In genomic region chr10:122375761-122376160, GRCh38 we compare ENCODE assay signal across 8 cellular contexts. TPM values are rescaled to one million over a fixed set of nuclear protein-coding genes. Genes with fewer than 3 reads are reported as not detected.
DNase-seq lines count a peak whose midpoint lies in the region; ATAC-seq and TF ChIP-seq lines count a peak whose summit lies in the region.

No MANE protein-coding gene starts in this region.

- peak overlapping the region; percentile 73 for H3K27ac ChIP-seq in brain microvascular endothelial cell
- no peak overlapping the region for H3K27ac ChIP-seq in thymus (ENCODE audit: low read depth)

- H3K27me3 ChIP-seq in brain microvascular endothelial cell (replicated peaks) (no peaks in the 10 kb centered on the region), thymus (ENCODE audit: control insufficient read depth, insufficient read depth) (peaks cover 20% of the 10 kb centered on the region)

- intact Hi-C loops in lower leg skin (cut with DNase I; ENCODE audit: low total_unique reads), result loop anchor here (10.0 kb wide), 1 partner anchor 231 kb away; no protein-coding TSS in a partner anchor

- no peak for TF ChIP-seq POLR2A in lower leg skin (IDR thresholded peaks at IDR 0.05)

- 5 to 10% methylated on average over 3 of the region's 3 CpGs for WGBS in lower leg skin, 2 donors
- 25% methylated on average over 3 of the region's 3 CpGs for WGBS in thymus

- H3K36me3 ChIP-seq in brain microvascular endothelial cell (replicated peaks) (no peaks in the 10 kb centered on the region), thymus (ENCODE audit: control insufficient read depth, insufficient read depth) (no peaks in the 10 kb centered on the region)

- H3K4me1 ChIP-seq in thymus (ENCODE audit: control insufficient read depth, insufficient read depth, low read length), result peaks cover 7% of the 10 kb centered on the region

- H3K4me1 Mint-ChIP-seq in activated CD8-positive, alpha-beta memory T cell treated with anti-CD3 and anti-CD28 coated beads, Interleukin-2, amount 10 ng/mL, durations not matched to agents 7 days and 5 days, result peaks cover 22% of the 10 kb centered on the region

- CTCF ChIA-PET in activated CD8-positive, alpha-beta memory T cell treated with anti-CD3 and anti-CD28 coated beads, Interleukin-2, amount 10 ng/mL, durations not matched to agents 7 days and 5 days (lab: Charles Lee), result interaction anchor here (1.6 kb wide), 1 partner anchor 140 kb away, joined by 3 read pairs; no protein-coding TSS in a partner anchor

- DNase-seq in activated CD8-positive, alpha-beta memory T cell treated with anti-CD3 and anti-CD28 coated beads, Interleukin-2, amount 10 ng/mL, durations not matched to agents 7 days and 5 days, result no peak
- DNase-seq in activated CD8-positive, alpha-beta memory T cell treated with anti-CD3 and anti-CD28 coated beads for 24 hours, result no peak
- DNase-seq in brain microvascular endothelial cell, result no peak
- no peak for DNase-seq in lower leg skin (ENCODE audit: low spot score in 2 of 2)
- no peak for DNase-seq in central memory CD4-positive, alpha-beta T cell
- no peak for DNase-seq in HCEC 1CT
- no peak for DNase-seq in NCI-H1417 treated with DMSO at 0.1 percent for 48 hours (lab: John Stamatoyannopoulos, UW)

- H3K4me3 ChIP-seq in brain microvascular endothelial cell (ENCODE audit: low read depth, low read length) (peak overlapping the region; percentile 78), lower leg skin (ENCODE audit: low read depth, poor library complexity, severe bottlenecking) (peak overlapping the region; percentile 85), thymus (ENCODE audit: low read length) (peak overlapping the region; percentile 82)

- no peak for ATAC-seq in activated CD8-positive, alpha-beta memory T cell treated with anti-CD3 and anti-CD28 coated beads, Interleukin-2, amount 10 ng/mL, durations not matched to agents 7 days and 5 days

- no peaks in the 10 kb centered on the region for H3K9me3 ChIP-seq in thymus (ENCODE audit: control insufficient read depth)

- peaks cover 13% of the 10 kb centered on the region for H3K36me3 Mint-ChIP-seq in activated CD8-positive, alpha-beta memory T cell treated with anti-CD3 and anti-CD28 coated beads, Interleukin-2, amount 10 ng/mL, durations not matched to agents 7 days and 5 days

- peaks cover 61% of the 10 kb centered on the region for H3K27me3 Mint-ChIP-seq in activated CD8-positive, alpha-beta memory T cell treated with anti-CD3 and anti-CD28 coated beads, Interleukin-2, amount 10 ng/mL, durations not matched to agents 7 days and 5 days

- H3K9me3 Mint-ChIP-seq in activated CD8-positive, alpha-beta memory T cell treated with anti-CD3 and anti-CD28 coated beads, Interleukin-2, amount 10 ng/mL, durations not matched to agents 7 days and 5 days (ENCODE audit: low read depth), result no peaks in the 10 kb centered on the region

- in situ Hi-C loops in brain microvascular endothelial cell (cut with HindIII; ENCODE audit: low pct_ligation_motif_present, low sequenced_read_pairs), result no loop called here

- no peak for TF ChIP-seq CTCF in brain microvascular endothelial cell (IDR thresholded peaks at IDR 0.05; ENCODE audit: low read depth, low read length, missing control alignments)
- TF ChIP-seq CTCF in lower leg skin (IDR thresholded peaks at IDR 0.05), result no peak

- H3K27ac Mint-ChIP-seq in activated CD8-positive, alpha-beta memory T cell treated with anti-CD3 and anti-CD28 coated beads, Interleukin-2, amount 10 ng/mL, durations not matched to agents 7 days and 5 days, result peak overlapping the region; percentile 65

- H3K4me3 Mint-ChIP-seq in activated CD8-positive, alpha-beta memory T cell treated with anti-CD3 and anti-CD28 coated beads, Interleukin-2, amount 10 ng/mL, durations not matched to agents 7 days and 5 days, result peak overlapping the region; percentile 81

RNA-seq across cellular contexts. Expression of gene PLEKHA1, which starts 1.3 kb away (rescaled TPM):
- total RNA-seq in activated CD8-positive, alpha-beta memory T cell treated with anti-CD3 and anti-CD28 coated beads, Interleukin-2, amount 10 ng/mL, durations not matched to agents 7 days and 5 days, result 1 to 10 TPM; 5.3 to 7.2 TPM
- total RNA-seq in lower leg skin, result 100 to 1,000 TPM in 2 of 4 donors, 10 to 100 TPM in 2; 83.6 to 116 (median 105) TPM
- 28.2 TPM for polyA plus RNA-seq in thymus

Comparison
In these comparisons a context has a peak if more than half of its experiments do, and no peak if none do; other contexts are left out.
1. RNA of gene PLEKHA1, which starts 1.3 kb away (total RNA-seq): 83.6 to 116 TPM in lower leg skin; 5.3 to 7.2 TPM in activated CD8-positive, alpha-beta memory T cell treated with anti-CD3 and anti-CD28 coated beads, Interleukin-2, amount 10 ng/mL, durations not matched to agents 7 days and 5 days; every median in the first group is over 10 times any median in the second.
2. Peak in every context shown above with its lines, with median percentiles within 50 percentile points of each other: H3K4me3 ChIP-seq.